In the genomic region with DNA sequence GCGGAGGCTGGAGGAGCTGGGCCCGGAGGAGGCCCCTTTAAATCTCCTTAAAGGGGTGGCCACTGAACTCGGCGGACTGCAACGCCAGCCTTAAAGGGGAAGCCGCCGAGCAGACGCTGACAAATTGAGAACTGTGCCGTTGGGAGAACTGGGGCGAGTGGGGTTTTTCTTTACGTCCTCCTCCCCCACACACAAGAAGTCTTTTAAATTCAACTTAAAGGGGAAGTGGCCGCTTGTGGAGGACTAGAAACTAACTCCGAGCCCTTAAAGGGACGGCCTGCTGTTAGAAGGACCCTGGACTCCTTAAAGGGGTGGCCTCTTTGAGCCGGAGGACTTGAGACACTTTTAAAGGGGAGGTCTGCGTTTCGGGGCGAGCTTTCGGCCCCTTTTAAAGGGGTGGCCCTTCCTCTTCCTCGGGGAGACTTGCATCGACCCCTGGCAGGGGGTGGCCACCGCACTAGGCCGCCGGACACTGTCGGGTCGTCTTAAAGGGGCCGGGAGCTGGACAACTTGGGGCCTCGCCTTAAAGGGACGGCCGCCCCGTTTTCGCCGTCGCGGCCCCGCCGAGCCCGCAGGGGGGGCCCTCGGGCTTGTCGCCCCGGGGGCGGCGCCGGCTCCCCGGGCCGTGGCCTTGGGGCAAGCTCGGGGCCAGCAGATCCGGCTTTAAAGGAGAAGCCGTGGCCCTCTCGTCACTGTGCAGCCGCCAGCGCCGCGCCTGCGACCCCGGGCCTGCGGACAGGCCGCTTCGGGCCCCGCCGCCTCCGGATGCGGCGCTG, we compare ENCODE assay signal across 1 cellular context.
TF ChIP-seq lines count a peak whose summit lies in the region.

No MANE protein-coding gene starts in this region.

TF ChIP-seq in GM12878, 131 proteins besides CTCF, POLR2A, EP300 and RAD21 (continued from another document):
- TF ChIP-seq ZBTB4 (CRISPR knock-in tag; IDR thresholded peaks at IDR 0.05) = no peak
- peak; percentile 76 for TF ChIP-seq SMARCA5 (IDR thresholded peaks at IDR 0.05)
- TF ChIP-seq, protein P1, sequence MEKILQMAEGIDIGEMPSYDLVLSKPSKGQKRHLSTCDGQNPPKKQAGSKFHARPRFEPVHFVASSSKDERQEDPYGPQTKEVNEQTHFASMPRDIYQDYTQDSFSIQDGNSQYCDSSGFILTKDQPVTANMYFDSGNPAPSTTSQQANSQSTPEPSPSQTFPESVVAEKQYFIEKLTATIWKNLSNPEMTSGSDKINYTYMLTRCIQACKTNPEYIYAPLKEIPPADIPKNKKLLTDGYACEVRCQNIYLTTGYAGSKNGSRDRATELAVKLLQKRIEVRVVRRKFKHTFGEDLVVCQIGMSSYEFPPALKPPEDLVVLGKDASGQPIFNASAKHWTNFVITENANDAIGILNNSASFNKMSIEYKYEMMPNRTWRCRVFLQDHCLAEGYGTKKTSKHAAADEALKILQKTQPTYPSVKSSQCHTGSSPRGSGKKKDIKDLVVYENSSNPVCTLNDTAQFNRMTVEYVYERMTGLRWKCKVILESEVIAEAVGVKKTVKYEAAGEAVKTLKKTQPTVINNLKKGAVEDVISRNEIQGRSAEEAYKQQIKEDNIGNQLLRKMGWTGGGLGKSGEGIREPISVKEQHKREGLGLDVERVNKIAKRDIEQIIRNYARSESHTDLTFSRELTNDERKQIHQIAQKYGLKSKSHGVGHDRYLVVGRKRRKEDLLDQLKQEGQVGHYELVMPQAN (conservative IDR thresholded peaks at IDR 0.05) = peak; percentile 87
- no peak; the same call in 1 of the 2 replicates for TF ChIP-seq SIN3A (IDR thresholded peaks at IDR 0.05; ENCODE audit: low read depth, low read length)
- TF ChIP-seq, protein P2, sequence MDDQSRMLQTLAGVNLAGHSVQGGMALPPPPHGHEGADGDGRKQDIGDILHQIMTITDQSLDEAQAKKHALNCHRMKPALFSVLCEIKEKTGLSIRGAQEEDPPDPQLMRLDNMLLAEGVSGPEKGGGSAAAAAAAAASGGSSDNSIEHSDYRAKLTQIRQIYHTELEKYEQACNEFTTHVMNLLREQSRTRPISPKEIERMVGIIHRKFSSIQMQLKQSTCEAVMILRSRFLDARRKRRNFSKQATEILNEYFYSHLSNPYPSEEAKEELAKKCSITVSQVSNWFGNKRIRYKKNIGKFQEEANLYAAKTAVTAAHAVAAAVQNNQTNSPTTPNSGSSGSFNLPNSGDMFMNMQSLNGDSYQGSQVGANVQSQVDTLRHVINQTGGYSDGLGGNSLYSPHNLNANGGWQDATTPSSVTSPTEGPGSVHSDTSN (IDR thresholded peaks at IDR 0.05; ENCODE audit: insufficient replicate concordance, low read depth, low read length) = no peak
- TF ChIP-seq RFX5 (IDR thresholded peaks at IDR 0.05; ENCODE audit: low read depth, low read length) = no peak
- 0 out of 2 replicates have a peak, but pooled peaks have one; percentile 42 for TF ChIP-seq STAT3 (IDR thresholded peaks at IDR 0.05; ENCODE audit: low read depth, low read length)
- no peak for TF ChIP-seq NRF1 (conservative IDR thresholded peaks at IDR 0.05; ENCODE audit: low read depth, low read length)
- peak; percentile 18; the same call in 1 of the 2 replicates for TF ChIP-seq NR2C1 (IDR thresholded peaks at IDR 0.05)
- TF ChIP-seq BRCA1 (IDR thresholded peaks at IDR 0.05; ENCODE audit: low read depth, low read length) = peak; percentile 28; the same call in 1 of the 2 replicates
- peak; percentile 59 for TF ChIP-seq IKZF1 (conservative IDR thresholded peaks at IDR 0.05)
- TF ChIP-seq SMAD1 (IDR thresholded peaks at IDR 0.05; ENCODE audit: low read depth, partially characterized antibody) = no peak
- no peak for TF ChIP-seq CBX5 (IDR thresholded peaks at IDR 0.05; ENCODE audit: low read depth)
- TF ChIP-seq, protein P3, sequence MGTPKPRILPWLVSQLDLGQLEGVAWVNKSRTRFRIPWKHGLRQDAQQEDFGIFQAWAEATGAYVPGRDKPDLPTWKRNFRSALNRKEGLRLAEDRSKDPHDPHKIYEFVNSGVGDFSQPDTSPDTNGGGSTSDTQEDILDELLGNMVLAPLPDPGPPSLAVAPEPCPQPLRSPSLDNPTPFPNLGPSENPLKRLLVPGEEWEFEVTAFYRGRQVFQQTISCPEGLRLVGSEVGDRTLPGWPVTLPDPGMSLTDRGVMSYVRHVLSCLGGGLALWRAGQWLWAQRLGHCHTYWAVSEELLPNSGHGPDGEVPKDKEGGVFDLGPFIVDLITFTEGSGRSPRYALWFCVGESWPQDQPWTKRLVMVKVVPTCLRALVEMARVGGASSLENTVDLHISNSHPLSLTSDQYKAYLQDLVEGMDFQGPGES (IDR thresholded peaks at IDR 0.05) = no peak
- TF ChIP-seq RBBP5 (conservative IDR thresholded peaks at IDR 0.05) = 0 out of 2 replicates have a peak, but pooled peaks have one; percentile 73
- TF ChIP-seq CBX3 (IDR thresholded peaks at IDR 0.05; ENCODE audit: borderline replicate concordance, low read depth) = no peak
- TF ChIP-seq DPF2 (IDR thresholded peaks at IDR 0.05) = peak; percentile 82; the same call in 1 of the 2 replicates
- TF ChIP-seq HCFC1 (IDR thresholded peaks at IDR 0.05; ENCODE audit: low read length) = peak; percentile 31; the same call in 1 of the 2 replicates
- no peak for TF ChIP-seq CHD1 (IDR thresholded peaks at IDR 0.05; ENCODE audit: low read depth, low read length)
- TF ChIP-seq KAT2A (conservative IDR thresholded peaks at IDR 0.05; ENCODE audit: control insufficient read depth, low read depth, low read length) = no peak
- TF ChIP-seq MAX (IDR thresholded peaks at IDR 0.05; ENCODE audit: low read depth, low read length) = no peak; the same call in 1 of the 2 replicates
- TF ChIP-seq POLR2AphosphoS2 (IDR thresholded peaks at IDR 0.05; ENCODE audit: low read depth, low read length) = peak; percentile 20; the same call in 1 of the 2 replicates
- TF ChIP-seq, protein P4, sequence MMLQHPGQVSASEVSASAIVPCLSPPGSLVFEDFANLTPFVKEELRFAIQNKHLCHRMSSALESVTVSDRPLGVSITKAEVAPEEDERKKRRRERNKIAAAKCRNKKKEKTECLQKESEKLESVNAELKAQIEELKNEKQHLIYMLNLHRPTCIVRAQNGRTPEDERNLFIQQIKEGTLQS (IDR thresholded peaks at IDR 0.05; ENCODE audit: borderline replicate concordance, extremely low read depth, low read depth, low read length) = no peak
- TF ChIP-seq FOXK2 (IDR thresholded peaks at IDR 0.05) = 0 out of 2 replicates have a peak, but pooled peaks have one; percentile 7
- no peak for TF ChIP-seq ZNF274 (IDR thresholded peaks at IDR 0.05; ENCODE audit: insufficient read depth, insufficient read length)
- TF ChIP-seq, protein P5, sequence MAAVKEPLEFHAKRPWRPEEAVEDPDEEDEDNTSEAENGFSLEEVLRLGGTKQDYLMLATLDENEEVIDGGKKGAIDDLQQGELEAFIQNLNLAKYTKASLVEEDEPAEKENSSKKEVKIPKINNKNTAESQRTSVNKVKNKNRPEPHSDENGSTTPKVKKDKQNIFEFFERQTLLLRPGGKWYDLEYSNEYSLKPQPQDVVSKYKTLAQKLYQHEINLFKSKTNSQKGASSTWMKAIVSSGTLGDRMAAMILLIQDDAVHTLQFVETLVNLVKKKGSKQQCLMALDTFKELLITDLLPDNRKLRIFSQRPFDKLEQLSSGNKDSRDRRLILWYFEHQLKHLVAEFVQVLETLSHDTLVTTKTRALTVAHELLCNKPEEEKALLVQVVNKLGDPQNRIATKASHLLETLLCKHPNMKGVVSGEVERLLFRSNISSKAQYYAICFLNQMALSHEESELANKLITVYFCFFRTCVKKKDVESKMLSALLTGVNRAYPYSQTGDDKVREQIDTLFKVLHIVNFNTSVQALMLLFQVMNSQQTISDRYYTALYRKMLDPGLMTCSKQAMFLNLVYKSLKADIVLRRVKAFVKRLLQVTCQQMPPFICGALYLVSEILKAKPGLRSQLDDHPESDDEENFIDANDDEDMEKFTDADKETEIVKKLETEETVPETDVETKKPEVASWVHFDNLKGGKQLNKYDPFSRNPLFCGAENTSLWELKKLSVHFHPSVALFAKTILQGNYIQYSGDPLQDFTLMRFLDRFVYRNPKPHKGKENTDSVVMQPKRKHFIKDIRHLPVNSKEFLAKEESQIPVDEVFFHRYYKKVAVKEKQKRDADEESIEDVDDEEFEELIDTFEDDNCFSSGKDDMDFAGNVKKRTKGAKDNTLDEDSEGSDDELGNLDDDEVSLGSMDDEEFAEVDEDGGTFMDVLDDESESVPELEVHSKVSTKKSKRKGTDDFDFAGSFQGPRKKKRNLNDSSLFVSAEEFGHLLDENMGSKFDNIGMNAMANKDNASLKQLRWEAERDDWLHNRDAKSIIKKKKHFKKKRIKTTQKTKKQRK (IDR thresholded peaks at IDR 0.05; ENCODE audit: low read depth, low read length) = no peak
- peak; percentile 66; the same call in 1 of the 2 replicates for TF ChIP-seq STAT1 (conservative IDR thresholded peaks at IDR 0.05)
- TF ChIP-seq SUPT20H (IDR thresholded peaks at IDR 0.05; ENCODE audit: borderline replicate concordance, control insufficient read depth, low read depth, low read length) = no peak
- TF ChIP-seq NBN (IDR thresholded peaks at IDR 0.05) = no peak
- 0 out of 2 replicates have a peak, but pooled peaks have one; percentile 26 for TF ChIP-seq CHD2 (IDR thresholded peaks at IDR 0.05; ENCODE audit: borderline replicate concordance, low read depth, low read length)
- no peak for TF ChIP-seq NFIC (IDR thresholded peaks at IDR 0.05; ENCODE audit: low read depth, low read length)
- no peak for TF ChIP-seq CBFB (IDR thresholded peaks at IDR 0.05; ENCODE audit: low read depth)
- TF ChIP-seq HDAC6 (IDR thresholded peaks at IDR 0.05; ENCODE audit: unreplicated experiment) = no peak
- no peak for TF ChIP-seq NR2C2 (IDR thresholded peaks at IDR 0.05; ENCODE audit: borderline replicate concordance, control insufficient read depth, insufficient read length, low read depth)
- no peak for TF ChIP-seq SIX5 (IDR thresholded peaks at IDR 0.05; ENCODE audit: low read depth, low read length, severe bottlenecking)
- peak; percentile 34 for TF ChIP-seq MEF2B (IDR thresholded peaks at IDR 0.05; ENCODE audit: partially characterized antibody, poor library complexity, severe bottlenecking)
